In the genomic region with DNA sequence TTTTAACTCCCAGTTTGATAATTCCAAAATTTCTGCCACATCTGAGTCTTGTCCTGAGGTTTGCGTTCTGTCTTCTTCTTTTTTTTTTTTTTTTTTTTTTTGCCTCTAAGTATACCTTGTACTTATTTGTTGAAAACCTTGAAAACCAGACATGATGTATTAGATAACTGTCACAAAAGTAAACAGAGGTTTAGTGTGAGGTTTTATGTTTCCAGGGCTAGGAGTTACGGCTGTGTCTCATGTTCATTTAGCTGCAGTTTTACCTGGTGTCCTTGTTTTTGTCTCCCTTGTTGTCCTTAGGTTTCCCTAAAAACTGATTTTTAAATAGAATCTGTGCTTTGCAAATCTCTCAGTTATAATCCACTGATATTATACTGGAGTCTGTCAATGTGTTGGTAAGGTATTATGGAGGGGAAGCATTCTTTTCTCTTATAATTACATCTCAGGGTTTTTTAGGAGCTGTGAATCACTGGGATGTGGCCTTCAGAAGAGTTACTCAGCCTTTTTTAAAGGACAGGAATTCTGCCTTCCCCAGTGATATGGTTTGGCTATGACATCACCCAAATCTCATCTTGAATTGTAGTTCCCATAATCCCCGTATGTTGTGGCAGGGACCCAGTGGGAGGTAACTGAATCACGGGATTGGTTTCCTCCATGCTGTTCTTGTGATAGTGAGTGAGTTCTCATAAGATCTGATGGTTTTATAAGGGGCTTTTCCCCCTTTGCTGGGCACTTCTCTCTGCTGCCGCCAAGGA, we compare ENCODE assay signal across 14 cellular contexts.
DNase-seq lines count a peak whose midpoint lies in the region; ATAC-seq lines count a peak whose summit lies in the region.
"Had no signal": no experiment of that assay in that cellular context is flagged by ENCODE, and none has a peak within 500 bp of the region (broad histone marks: within the 10 kb centered on the region; RNA-seq: fewer than 3 reads in every experiment).

No MANE protein-coding gene starts in this region.

- no peak overlapping the region for H4K8ac ChIP-seq in mesenchymal stem cell (ENCODE audit: low read length)

- H3K4me2 ChIP-seq in mesenchymal stem cell (ENCODE audit: low read length, poor library complexity, severe bottlenecking) = no peak overlapping the region

- H2BK12ac ChIP-seq in mesenchymal stem cell (ENCODE audit: low read length in 2 of 2) = no peak overlapping the region

- no peak overlapping the region for H3K9ac ChIP-seq in mesenchymal stem cell (ENCODE audit: low read length)

- no peaks in the 10 kb centered on the region for H3K27me3 Mint-ChIP-seq in activated naive CD8-positive, alpha-beta T cell treated with anti-CD3 and anti-CD28 coated beads for 36 hours
- H3K27me3 Mint-ChIP-seq: stimulated activated memory B cell treated with anti-CD40 and anti-IgM and Interleukin-4, amounts not matched to agents 10 μg/mL and 1 μg/mL and 100 μg/mL, for 72 hours had no signal

- no peaks in the 10 kb centered on the region for H3K79me1 ChIP-seq in mesenchymal stem cell (replicated peaks; ENCODE audit: low read length, poor library complexity, severe bottlenecking)

- no peak overlapping the region for H3K4ac ChIP-seq in mesenchymal stem cell (ENCODE audit: low read depth in 1 of 2, low read length in 2 of 2)

- no peak overlapping the region for H3K23ac ChIP-seq in mesenchymal stem cell (ENCODE audit: low read length in 2 of 2)

- DNase-seq in AG20443 (ENCODE audit: low spot score) (peak; percentile 44), HS-5 (ENCODE audit: low read depth) (peak; percentile 56), kidney tubule cell (ENCODE audit: low spot score) (peak; percentile 59), mesenchymal stem cell (no peak), NCI-H1092 (lab: John Stamatoyannopoulos, UW) (no peak), NCI-H2107 (lab: John Stamatoyannopoulos, UW) (no peak)
- no peak for DNase-seq in activated naive CD8-positive, alpha-beta T cell treated with anti-CD3 and anti-CD28 coated beads for 36 hours
- DNase-seq: cortex of kidney; H9; NCI-H510A treated with DMSO at 0.1 percent for 48 hours; Peyer's patch; stimulated activated CD4-positive, alpha-beta T cell treated with anti-CD3 and anti-CD28 coated beads, Interleukin-4, amount 100 ng/mL, for 1 hour had no signal

- H2AK5ac ChIP-seq in mesenchymal stem cell (ENCODE audit: low read length, severe bottlenecking) = no peak overlapping the region

- H3K4me3 ChIP-seq in mesenchymal stem cell (ENCODE audit: insufficient read depth in 1 of 2, low read depth in 1 of 2, low read length in 2 of 2) = no peak overlapping the region
- H3K4me3 ChIP-seq: Peyer's patch had no signal

- H3K27me3 ChIP-seq in mesenchymal stem cell (ENCODE audit: control insufficient read depth in 1 of 2, insufficient read depth in 1 of 2, low read length in 2 of 2) = no peaks in the 10 kb centered on the region
- H3K27me3 ChIP-seq: Peyer's patch had no signal

- no peak overlapping the region for H4K91ac ChIP-seq in mesenchymal stem cell (ENCODE audit: low read length)

- H3K14ac ChIP-seq in mesenchymal stem cell (ENCODE audit: low read length in 2 of 2) = no peak overlapping the region

- H3K9me3 Mint-ChIP-seq in activated naive CD8-positive, alpha-beta T cell treated with anti-CD3 and anti-CD28 coated beads for 36 hours = peaks cover 2% of the 10 kb centered on the region

- H3K36me3 ChIP-seq in mesenchymal stem cell (ENCODE audit: control insufficient read depth in 1 of 2, insufficient read depth in 2 of 2, low read depth in 1 of 2, low read length in 2 of 2) = no peaks in the 10 kb centered on the region
- H3K36me3 ChIP-seq: Peyer's patch had no signal

- H3K4me3 Mint-ChIP-seq in activated naive CD8-positive, alpha-beta T cell treated with anti-CD3 and anti-CD28 coated beads for 36 hours = no peak overlapping the region
- H3K4me3 Mint-ChIP-seq: H9; stimulated activated memory B cell treated with anti-CD40 and anti-IgM and Interleukin-4, amounts not matched to agents 10 μg/mL and 1 μg/mL and 100 μg/mL, for 72 hours had no signal

- WGBS in mesenchymal stem cell = 77% methylated on average over 4 of the region's 5 CpGs

- no peak overlapping the region for H2BK15ac ChIP-seq in mesenchymal stem cell (ENCODE audit: low read depth, poor library complexity, severe bottlenecking)

- H2BK5ac ChIP-seq in mesenchymal stem cell (ENCODE audit: low read depth, low read length, poor library complexity, severe bottlenecking) = no peak overlapping the region

- ATAC-seq in GM21737 (IDR thresholded peaks at IDR 0.05; ENCODE audit: unreplicated experiment) = no peak
- ATAC-seq: stimulated activated memory B cell treated with anti-CD40 and anti-IgM and Interleukin-4, amounts not matched to agents 10 μg/mL and 1 μg/mL and 100 μg/mL, for 72 hours had no signal

- peak overlapping the region; percentile 82 for H3K27ac Mint-ChIP-seq in activated naive CD8-positive, alpha-beta T cell treated with anti-CD3 and anti-CD28 coated beads for 36 hours
- H3K27ac Mint-ChIP-seq: H9; stimulated activated memory B cell treated with anti-CD40 and anti-IgM and Interleukin-4, amounts not matched to agents 10 μg/mL and 1 μg/mL and 100 μg/mL, for 72 hours had no signal

- H3K9me3 ChIP-seq in mesenchymal stem cell (ENCODE audit: control insufficient read depth, low read length) = no peaks in the 10 kb centered on the region
- H3K9me3 ChIP-seq: Peyer's patch had no signal

- no peak overlapping the region for H2AFZ ChIP-seq in mesenchymal stem cell (ENCODE audit: low read depth, low read length)

- peaks cover 20% of the 10 kb centered on the region for H3K4me1 Mint-ChIP-seq in activated naive CD8-positive, alpha-beta T cell treated with anti-CD3 and anti-CD28 coated beads for 36 hours
- H3K4me1 Mint-ChIP-seq: H9; stimulated activated memory B cell treated with anti-CD40 and anti-IgM and Interleukin-4, amounts not matched to agents 10 μg/mL and 1 μg/mL and 100 μg/mL, for 72 hours had no signal

- H3K36me3 Mint-ChIP-seq in activated naive CD8-positive, alpha-beta T cell treated with anti-CD3 and anti-CD28 coated beads for 36 hours = peaks cover 7% of the 10 kb centered on the region
- H3K36me3 Mint-ChIP-seq: stimulated activated memory B cell treated with anti-CD40 and anti-IgM and Interleukin-4, amounts not matched to agents 10 μg/mL and 1 μg/mL and 100 μg/mL, for 72 hours had no signal

- no peak overlapping the region for H2BK120ac ChIP-seq in mesenchymal stem cell (ENCODE audit: low read depth, low read length)

- H3K18ac ChIP-seq in mesenchymal stem cell (ENCODE audit: low read depth in 1 of 2, low read length in 2 of 2) = no peak overlapping the region

- no peaks in the 10 kb centered on the region for H3K4me1 ChIP-seq in mesenchymal stem cell (ENCODE audit: control insufficient read depth, insufficient read depth, low read depth, low read length)
- H3K4me1 ChIP-seq: Peyer's patch had no signal

- H3K27ac ChIP-seq in mesenchymal stem cell (ENCODE audit: low read length, poor library complexity, severe bottlenecking) = no peak overlapping the region
- H3K27ac ChIP-seq: Peyer's patch had no signal

Comparison
In these comparisons a context has a peak if more than half of its experiments do, and no peak if none do; other contexts are left out.
1. DNase-seq: peak in AG20443 (single experiment), HS-5 (single experiment) and kidney tubule cell (single experiment); none in activated naive CD8-positive, alpha-beta T cell treated with anti-CD3 and anti-CD28 coated beads for 36 hours (single experiment), mesenchymal stem cell (single experiment), NCI-H1092 (single experiment) and NCI-H2107 (single experiment).